In the genomic region with DNA sequence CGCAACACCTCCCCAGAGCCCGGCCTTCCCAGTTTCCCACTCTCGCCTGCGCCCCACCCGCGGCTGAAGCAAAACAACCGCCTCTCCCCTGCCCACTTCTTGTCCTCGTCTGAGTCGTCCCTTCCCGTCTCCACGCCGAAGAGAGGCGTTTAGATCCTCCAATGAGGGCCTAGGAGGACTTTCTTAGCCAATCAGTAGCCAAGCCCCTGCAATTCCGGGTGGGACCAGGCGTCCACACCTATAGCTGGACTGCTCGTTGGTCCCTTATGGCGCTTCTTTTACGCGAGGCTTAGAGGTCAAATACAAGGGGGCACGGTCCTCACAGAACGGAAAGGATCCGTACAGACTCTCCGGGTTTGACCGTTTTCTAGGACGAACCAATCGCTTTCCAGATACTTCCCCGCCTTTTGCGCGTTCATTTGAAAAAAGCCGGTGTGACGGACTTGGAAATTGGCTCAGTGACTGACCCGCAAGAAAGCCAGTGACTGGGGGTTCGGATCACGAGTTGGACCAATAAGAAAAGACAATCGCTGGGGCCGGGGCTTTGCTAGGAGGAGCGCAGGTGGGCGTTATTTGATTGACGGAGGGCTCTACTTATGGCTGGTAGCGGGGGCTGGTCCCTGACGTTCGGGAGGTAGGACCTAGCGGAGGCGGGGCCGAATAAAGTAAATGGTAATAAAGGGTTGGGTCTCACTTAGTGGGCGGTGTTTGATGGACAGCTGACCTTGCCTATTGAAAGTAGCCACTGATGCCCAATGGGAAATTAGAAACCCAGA, we compare ENCODE assay signal across 8 cellular contexts. TPM values are rescaled to one million over a fixed set of nuclear protein-coding genes. Genes with fewer than 3 reads are reported as not detected.
DNase-seq lines count a peak whose midpoint lies in the region; ATAC-seq, FAIRE-seq and TF ChIP-seq lines count a peak whose summit lies in the region.

No MANE protein-coding gene starts in this region.

- H3K27ac ChIP-seq in OCI-LY1 (ENCODE audit: low read depth, low read length, poor library complexity, severe bottlenecking), result peak overlapping the region; percentile 90
- H3K27ac ChIP-seq in endothelial cell of umbilical vein (ENCODE audit: insufficient read depth, low read depth, low read length), result peak overlapping the region; percentile 97

- POLR2A ChIA-PET in endothelial cell of umbilical vein (lab: Charles Lee), result interaction anchor here (0.5 to 0.9 kb wide), 3 partner anchors 24 to 217 kb away, joined by 3 to 14 read pairs (median 3); no protein-coding TSS in a partner anchor

- no TSS peak for BruUV-seq in endothelial cell of umbilical vein (replicated peaks; lab: Mats Ljungman, UMichigan)

- no peaks in the 10 kb centered on the region for H3F3A ChIP-seq in OCI-LY1 (ENCODE audit: insufficient read depth, low read length)

- intact Hi-C loops in endothelial cell of umbilical vein (cut with micrococcal nuclease), result loop anchor here (1.0 to 2.0 kb wide), 6 partner anchors 65 to 785 kb away; partner anchors contain the start of genes CAMKMT and PREPL

- H3K4me2 ChIP-seq in OCI-LY1 (ENCODE audit: low read length) (peak overlapping the region; percentile 72), endothelial cell of umbilical vein (ENCODE audit: insufficient read depth, low read length) (peak overlapping the region; percentile 71)

- peak overlapping the region; percentile 99 for H3K27ac Mint-ChIP-seq in mesothelial cell of epicardium

- no peak for FAIRE-seq in D721Med (lab: Jason Lieb, UNC)
- peak; percentile 100 for FAIRE-seq in endothelial cell of umbilical vein (lab: Jason Lieb, UNC)

- peak overlapping the region; percentile 71 for H3K9ac ChIP-seq in OCI-LY1 (ENCODE audit: low read length)
- peak overlapping the region; percentile 97 for H3K9ac ChIP-seq in endothelial cell of umbilical vein (replicated peaks; ENCODE audit: extremely low read depth, insufficient read depth, low read length)

- H4K20me1 ChIP-seq in OCI-LY1 (ENCODE audit: insufficient read depth, low read length) (no peaks in the 10 kb centered on the region), endothelial cell of umbilical vein (replicated peaks; ENCODE audit: control insufficient read depth, extremely low read depth, insufficient read depth, low read length) (no peaks in the 10 kb centered on the region)

- H2AFZ ChIP-seq in OCI-LY1 (ENCODE audit: low read length) (peak overlapping the region; percentile 36), endothelial cell of umbilical vein (ENCODE audit: low read depth, low read length) (peak overlapping the region; percentile 86)

- H3K9me2 ChIP-seq in OCI-LY1 (ENCODE audit: low read depth, low read length), result no peaks in the 10 kb centered on the region

- H3K27me3 Mint-ChIP-seq in mesothelial cell of epicardium (ENCODE audit: low read depth), result no peaks in the 10 kb centered on the region

- H3K4me1 ChIP-seq in OCI-LY1 (ENCODE audit: insufficient read depth, low read length, severe bottlenecking), result peaks cover 26% of the 10 kb centered on the region
- H3K4me1 ChIP-seq in endothelial cell of umbilical vein (ENCODE audit: control insufficient read depth, extremely low read depth, insufficient read depth, low read length), result peaks cover 15% of the 10 kb centered on the region

- peak overlapping the region; percentile 96 for H3K4me3 Mint-ChIP-seq in mesothelial cell of epicardium

- TF ChIP-seq POLR2A in endothelial cell of umbilical vein (IDR thresholded peaks at IDR 0.05; ENCODE audit: low read depth, low read length), result no peak

- H3K4me1 Mint-ChIP-seq in mesothelial cell of epicardium, result peaks cover 20% of the 10 kb centered on the region

- no peaks in the 10 kb centered on the region for H3K27me3 ChIP-seq in OCI-LY1 (ENCODE audit: insufficient read depth, low read length)
- H3K27me3 ChIP-seq in endothelial cell of umbilical vein (ENCODE audit: control insufficient read depth in 2 of 2, insufficient read depth in 2 of 2, low read length in 2 of 2), result peaks cover 0 to 5% of the 10 kb centered on the region in 2 experiments

- peaks cover 23% of the 10 kb centered on the region for H3K9me3 Mint-ChIP-seq in mesothelial cell of epicardium

- H3K4me3 ChIP-seq in OCI-LY1 (ENCODE audit: low read depth, low read length, poor library complexity, severe bottlenecking) (peak overlapping the region; percentile 65), endothelial cell of umbilical vein (replicated peaks in 1 of 3; ENCODE audit: insufficient read depth in 1 of 3, low read depth in 1 of 3, low read length in 3 of 3) (peak overlapping the region; percentile 38 to 82 (median 71))

- CTCF ChIA-PET in endothelial cell of umbilical vein (lab: Charles Lee), result interaction anchor here (1.1 to 1.7 kb wide), 4 partner anchors 13 to 168 kb away, joined by 3 to 4 read pairs (median 4); no protein-coding TSS in a partner anchor

- DNase-seq in D721Med (ENCODE audit: insufficient read length, low spot score) (peak; percentile 53), HuH-7 (ENCODE audit: low spot score) (peak; percentile 90), activated T-cell treated with anti-CD3 and anti-CD28 coated beads for 24 hours (ENCODE audit: low read depth) (peak; percentile 97), endothelial cell of umbilical vein (ENCODE audit: low read depth, low spot score) (peak; percentile 100), mesothelial cell of epicardium (ENCODE audit: low spot score in 2 of 2, unreplicated experiment in 2 of 2) (peak; percentile 95 to 98)
- DNase-seq in stimulated activated CD8-positive, alpha-beta memory T cell treated with anti-CD3 and anti-CD28 coated beads, Interleukin-15, amount 100 ng/mL, for 4 hours (ENCODE audit: low read depth in 2 of 2), result peak; percentile 89 to 98

- ATAC-seq in GM21526 (IDR thresholded peaks at IDR 0.05; ENCODE audit: low FRiP score, unreplicated experiment), result peak; percentile 79

- H3K36me3 ChIP-seq in OCI-LY1 (ENCODE audit: insufficient read depth, low read length) (no peaks in the 10 kb centered on the region), endothelial cell of umbilical vein (ENCODE audit: control insufficient read depth in 2 of 2, extremely low read depth in 1 of 2, insufficient read depth in 2 of 2, low read length in 2 of 2) (no peaks in the 10 kb centered on the region)

- H3K79me2 ChIP-seq in OCI-LY1 (ENCODE audit: insufficient read depth, low read length) (peaks cover 39% of the 10 kb centered on the region), endothelial cell of umbilical vein (ENCODE audit: control insufficient read depth, insufficient read depth, low read length) (peaks cover 37% of the 10 kb centered on the region)

- dilution Hi-C loops in endothelial cell of umbilical vein (cut with MboI; ENCODE audit: extremely low pct_ligation_motif_present, low sequenced_read_pairs), result no loop called here

- H3K9me3 ChIP-seq in OCI-LY1 (ENCODE audit: low read length) (0 out of 2 replicates have a peak, but pooled peaks cover 3% of the 10 kb centered on the region), endothelial cell of umbilical vein (replicated peaks; ENCODE audit: control insufficient read depth, insufficient read depth, low read length) (no peaks in the 10 kb centered on the region)

- TF ChIP-seq CTCF in D721Med (IDR thresholded peaks at IDR 0.05; ENCODE audit: insufficient read depth, missing control alignments), result no peak
- TF ChIP-seq CTCF in OCI-LY1 (IDR thresholded peaks at IDR 0.05; ENCODE audit: low read length), result no peak
- no peak for TF ChIP-seq CTCF in endothelial cell of umbilical vein (IDR thresholded peaks at IDR 0.05; ENCODE audit: extremely low read depth in 1 of 2, insufficient read depth in 1 of 2, low read depth in 1 of 2, low read length in 2 of 2)
- TF ChIP-seq CTCF in mesothelial cell of epicardium (IDR thresholded peaks at IDR 0.05; ENCODE audit: unreplicated experiment), result no peak

- peaks cover 2% of the 10 kb centered on the region for H3K36me3 Mint-ChIP-seq in mesothelial cell of epicardium

- no peaks in the 10 kb centered on the region for H3K9me1 ChIP-seq in endothelial cell of umbilical vein (replicated peaks; ENCODE audit: control insufficient read depth, extremely low read depth, insufficient read depth, low read length)

TF ChIP-seq in endothelial cell of umbilical vein, 7 proteins besides CTCF, POLR2A, EP300 and RAD21:
- TF ChIP-seq MYC (IDR thresholded peaks at IDR 0.05; ENCODE audit: low read depth, low read length), result no peak
- TF ChIP-seq, protein P1, sequence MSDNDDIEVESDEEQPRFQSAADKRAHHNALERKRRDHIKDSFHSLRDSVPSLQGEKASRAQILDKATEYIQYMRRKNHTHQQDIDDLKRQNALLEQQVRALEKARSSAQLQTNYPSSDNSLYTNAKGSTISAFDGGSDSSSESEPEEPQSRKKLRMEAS (IDR thresholded peaks at IDR 0.05; ENCODE audit: insufficient read depth, insufficient read length), result peak; percentile 68
- no peak for TF ChIP-seq EZH2 (IDR thresholded peaks at IDR 0.05; ENCODE audit: borderline replicate concordance, low read depth, low read length, severe bottlenecking)
- no peak for TF ChIP-seq POLR2AphosphoS5 (IDR thresholded peaks at IDR 0.05; ENCODE audit: insufficient read depth, low read depth, low read length)
- TF ChIP-seq JUN (IDR thresholded peaks at IDR 0.05; ENCODE audit: borderline replicate concordance, insufficient read depth, insufficient read length, low read depth), result no peak

RNA-seq across cellular contexts. Expression of gene PPM1B, which starts 0.6 kb away (rescaled TPM):
- 24.1 and 26.0 TPM in 2 replicates for total RNA-seq in endothelial cell of umbilical vein
- polyA plus RNA-seq in endothelial cell of umbilical vein, result 6.7 and 8.0 TPM in 2 replicates
- polyA plus RNA-seq in endothelial cell of umbilical vein (2011; cell fraction: cytosol; rRNA removed), result 9.8 and 11.6 TPM in 2 replicates
- polyA plus RNA-seq in endothelial cell of umbilical vein (2011; cell fraction: nucleus; rRNA removed), result 13.0 and 18.2 TPM in 2 replicates
- 24.9 and 25.5 TPM in 2 replicates for polyA plus RNA-seq in endothelial cell of umbilical vein (2012)
- 40.6 and 46.7 TPM in 2 replicates for polyA minus RNA-seq in endothelial cell of umbilical vein
- 21.5 TPM for polyA minus RNA-seq in endothelial cell of umbilical vein (2011; cell fraction: cytosol; rRNA and poly(A)+ RNA removed)
- 38.7 and 46.2 TPM in 2 replicates for polyA minus RNA-seq in endothelial cell of umbilical vein (2011; cell fraction: nucleus; rRNA and poly(A)+ RNA removed)
- total RNA-seq in mesothelial cell of epicardium, result 36.4 to 43.4 TPM (median 37.4 TPM) in 3 replicates

Comparison
In these comparisons a context has a peak if more than half of its experiments do, and no peak if none do; other contexts are left out.
1. Peak in every context shown above with its lines: DNase-seq, ATAC-seq, H3K4me3 ChIP-seq and H3K27ac ChIP-seq.